ENCODE assay signal across 9 cellular contexts in the genomic region with DNA sequence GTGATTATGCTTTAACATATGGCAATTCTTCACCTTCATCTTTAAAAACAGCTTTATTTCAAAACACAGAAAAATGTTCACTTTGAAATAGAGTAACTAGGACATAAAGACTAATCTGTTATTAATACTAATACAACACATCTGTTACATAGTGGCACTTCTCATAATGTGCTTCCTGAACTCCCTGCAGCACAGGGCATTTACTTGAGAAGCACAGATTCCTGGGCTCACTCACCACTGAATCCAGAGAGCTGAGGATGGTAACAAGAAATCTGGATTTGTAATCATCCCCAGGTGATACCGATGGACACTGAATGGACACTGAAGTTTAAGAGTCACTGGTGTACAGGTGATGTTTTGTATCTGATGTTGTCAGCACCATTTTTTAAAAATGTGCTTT.
"Had no signal": no experiment of that assay in that cellular context is flagged by ENCODE, and none has a peak within 500 bp of the region (broad histone marks: within the 10 kb centered on the region; RNA-seq: fewer than 3 reads in every experiment).

No MANE protein-coding gene starts in this region.

- H3K27me3 ChIP-seq: body of pancreas, esophagus muscularis mucosa, sigmoid colon, upper lobe of right lung had no signal

- H3K4me1 ChIP-seq: body of pancreas, esophagus muscularis mucosa, sigmoid colon, upper lobe of right lung had no signal

- DNase-seq: activated effector memory CD4-positive, alpha-beta T cell treated with Interleukin-2 at 50 U/mL for 16 hours; body of pancreas; head of caudate nucleus; nephron progenitor cell; sigmoid colon; stimulated activated CD4-positive, alpha-beta T cell treated with anti-CD3 and anti-CD28 coated beads, Interleukin-4, amount 100 ng/mL, for 24 hours; T-helper 17 cell; upper lobe of right lung had no signal

- ATAC-seq: body of pancreas, T-helper 17 cell, upper lobe of right lung had no signal

- H3K4me3 ChIP-seq: body of pancreas, esophagus muscularis mucosa, sigmoid colon, upper lobe of right lung had no signal

- H3K9me3 ChIP-seq: body of pancreas, esophagus muscularis mucosa, sigmoid colon, upper lobe of right lung had no signal

- H3K36me3 ChIP-seq: esophagus muscularis mucosa, sigmoid colon, upper lobe of right lung had no signal

- H3K27ac ChIP-seq: body of pancreas, esophagus muscularis mucosa, sigmoid colon, upper lobe of right lung had no signal
